ENCODE assay signal across 8 cellular contexts in genomic region chr3:34106879-34107278, GRCh38.
A peak's percentile ranks its signal among the peaks of the same experiment; 100 is the strongest.
DNase-seq lines count a peak whose midpoint lies in the region; ATAC-seq and TF ChIP-seq lines count a peak whose summit lies in the region.

No MANE protein-coding gene starts in this region.

- no peak overlapping the region for H3K4me3 ChIP-seq in BE2C (ENCODE audit: low read depth, low read length)
- H3K4me3 ChIP-seq in OCI-LY3 (ENCODE audit: low read length): peak overlapping the region; percentile 51
- H3K4me3 ChIP-seq in aorta (ENCODE audit: low read length in 2 of 2): no peak overlapping the region
- no peak overlapping the region for H3K4me3 ChIP-seq in psoas muscle

- peak overlapping the region; percentile 79 for H3K4me2 ChIP-seq in OCI-LY3 (ENCODE audit: low read length)

- H3K9me3 ChIP-seq in BE2C: no peaks in the 10 kb centered on the region
- H3K9me3 ChIP-seq in OCI-LY3 (ENCODE audit: insufficient read depth, low read length): no peaks in the 10 kb centered on the region
- H3K9me3 ChIP-seq in aorta (ENCODE audit: control insufficient read depth, low read length): peaks cover 2% of the 10 kb centered on the region
- H3K9me3 ChIP-seq in psoas muscle: no peaks in the 10 kb centered on the region

- no peaks in the 10 kb centered on the region for H3K27me3 ChIP-seq in BE2C
- H3K27me3 ChIP-seq in OCI-LY3 (ENCODE audit: low read depth, low read length): no peaks in the 10 kb centered on the region
- H3K27me3 ChIP-seq in foreskin keratinocyte: no peaks in the 10 kb centered on the region
- H3K27me3 ChIP-seq in aorta (ENCODE audit: control insufficient read depth in 1 of 2, insufficient read depth in 2 of 2, low read length in 1 of 2): no peaks in the 10 kb centered on the region
- H3K27me3 ChIP-seq in psoas muscle (ENCODE audit: insufficient read depth in 3 of 3, low read length in 2 of 3): no peaks in the 10 kb centered on the region

- 68 to 70% methylated on average over 2 of the region's 2 CpGs for WGBS in aorta, 2 donors
- 54 to 70% (median 64%) methylated on average over 2 of the region's 2 CpGs for WGBS in psoas muscle, 3 donors

- no peaks in the 10 kb centered on the region for H4K20me1 ChIP-seq in OCI-LY3 (ENCODE audit: insufficient read depth, low read length)

- peak; percentile 30 for TF ChIP-seq CTCF in BE2C (IDR thresholded peaks at IDR 0.05; ENCODE audit: low read depth, low read length)
- TF ChIP-seq CTCF in OCI-LY3 (IDR thresholded peaks at IDR 0.05; ENCODE audit: low read depth, low read length): peak; percentile 95
- peak; percentile 38 for TF ChIP-seq CTCF in foreskin keratinocyte (conservative IDR thresholded peaks at IDR 0.05)
- TF ChIP-seq CTCF in psoas muscle (IDR thresholded peaks at IDR 0.05): no peak

- H2AFZ ChIP-seq in OCI-LY3 (ENCODE audit: low read depth, low read length): peak overlapping the region; percentile 35; the same call in 1 of the 2 replicates

- ATAC-seq in GM18511 (IDR thresholded peaks at IDR 0.05; ENCODE audit: unreplicated experiment): peak; percentile 32
- peak; percentile 33 for ATAC-seq in HG03103 (IDR thresholded peaks at IDR 0.05; ENCODE audit: low read depth, unreplicated experiment)
- no peak for ATAC-seq in foreskin keratinocyte
- ATAC-seq in aorta (ENCODE audit: low FRiP score): peak; percentile 22
- ATAC-seq in psoas muscle: no peak
- no peak for ATAC-seq in left ventricle myocardium superior

- H3K36me3 ChIP-seq in BE2C (no peaks in the 10 kb centered on the region), OCI-LY3 (replicated peaks; ENCODE audit: low read depth, low read length) (no peaks in the 10 kb centered on the region), aorta (ENCODE audit: control insufficient read depth in 1 of 2, insufficient read depth in 2 of 2, low read length in 1 of 2) (no peaks in the 10 kb centered on the region), psoas muscle (ENCODE audit: insufficient read depth in 1 of 2, low read depth in 1 of 2) (no peaks in the 10 kb centered on the region)

- no peaks in the 10 kb centered on the region for H3K4me1 ChIP-seq in BE2C
- H3K4me1 ChIP-seq in OCI-LY3 (ENCODE audit: low read length): peaks cover 86% of the 10 kb centered on the region
- H3K4me1 ChIP-seq in foreskin keratinocyte: no peaks in the 10 kb centered on the region
- no peaks in the 10 kb centered on the region for H3K4me1 ChIP-seq in aorta (ENCODE audit: control insufficient read depth in 1 of 2, insufficient read depth in 2 of 2, low read length in 2 of 2)
- H3K4me1 ChIP-seq in psoas muscle: no peaks in the 10 kb centered on the region

- intact Hi-C loops in aorta (cut with DNase I) (no loop called here), psoas muscle (cut with DNase I) (no loop called here), left ventricle myocardium superior (cut with micrococcal nuclease) (no loop called here)

- H3K27ac ChIP-seq in OCI-LY3 (ENCODE audit: low read length) (peak overlapping the region; percentile 92), foreskin keratinocyte (no peak overlapping the region), aorta (ENCODE audit: low read depth in 1 of 2, low read length in 2 of 2) (no peak overlapping the region), psoas muscle (no peak overlapping the region)

- peak; percentile 13 for DNase-seq in BE2C
- DNase-seq in foreskin keratinocyte: no peak
- no peak for DNase-seq in aorta
- no peak for DNase-seq in psoas muscle
- no peak for DNase-seq in left ventricle myocardium superior

- H3K79me2 ChIP-seq in OCI-LY3 (ENCODE audit: low read length): no peaks in the 10 kb centered on the region

- peak overlapping the region; percentile 64 for H3K9ac ChIP-seq in OCI-LY3 (ENCODE audit: low read length)

Comparison
In these comparisons a context has a peak if more than half of its experiments do, and no peak if none do; other contexts are left out.
1. ATAC-seq: peak in GM18511 (single experiment), HG03103 (single experiment) and aorta (single experiment); none in foreskin keratinocyte (single experiment), psoas muscle (0 of 4) and left ventricle myocardium superior (single experiment).